Comparison of ENCODE assay signal across 24 cellular contexts in the genomic region with DNA sequence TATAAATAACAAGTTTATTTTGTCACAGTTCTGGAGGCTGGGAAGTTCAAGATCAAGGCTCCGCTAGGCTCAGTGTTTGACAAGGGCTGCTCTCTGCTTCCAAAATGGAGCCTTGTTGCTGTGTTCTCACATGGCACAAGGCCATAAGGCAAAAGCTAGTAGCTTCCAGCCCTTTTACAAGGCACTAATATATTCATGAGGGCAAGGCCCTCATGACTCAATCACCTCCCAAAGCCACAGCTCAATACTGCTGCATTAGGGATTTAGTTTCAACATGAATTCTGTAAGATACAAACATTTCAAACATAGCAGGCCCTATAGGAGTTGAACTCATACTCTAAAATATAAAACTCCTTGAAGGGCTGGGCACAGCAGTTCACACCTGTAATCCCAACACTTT. TPM values are rescaled to one million over a fixed set of nuclear protein-coding genes. Genes with fewer than 3 reads are reported as not detected.
DNase-seq lines count a peak whose midpoint lies in the region; ATAC-seq and TF ChIP-seq lines count a peak whose summit lies in the region.
"Had no signal": no experiment of that assay in that cellular context is flagged by ENCODE, and none has a peak within 500 bp of the region (broad histone marks: within the 10 kb centered on the region; RNA-seq: fewer than 3 reads in every experiment).

No MANE protein-coding gene starts in this region.

- no peak overlapping the region for H3K4me3 ChIP-seq in fibroblast of the aortic adventitia (ENCODE audit: low read depth, low read length)
- H3K4me3 ChIP-seq: cardiac muscle cell, spleen, upper lobe of left lung had no signal

- TF ChIP-seq CTCF in fibroblast of the aortic adventitia (IDR thresholded peaks at IDR 0.05; ENCODE audit: insufficient read depth, low read length) = no peak

- DNase-seq in DMS 273 (lab: John Stamatoyannopoulos, UW; ENCODE audit: unreplicated experiment) = peak; percentile 25
- no peak for DNase-seq in DMS 273 treated with DMSO at 0.1 percent for 48 hours (lab: John Stamatoyannopoulos, UW)
- peak; percentile 22 for DNase-seq in amniotic epithelial cell (ENCODE audit: low read depth)
- peak; percentile 2 for DNase-seq in fibroblast of the aortic adventitia (ENCODE audit: low read depth)
- DNase-seq in NCI-H1048 (lab: John Stamatoyannopoulos, UW) = no peak
- DNase-seq in iPS-NIHi11 (ENCODE audit: low spot score) = no peak
- no peak for DNase-seq in stimulated activated naive CD4-positive, alpha-beta T cell treated with Interleukin-2 at 50 U/mL for 16 hours (lab: John Stamatoyannopoulos, UW)
- DNase-seq: activated CD4-positive, alpha-beta T cell treated with anti-CD3 and anti-CD28 coated beads, Interleukin-2, amount 50 U/mL, for 1 hour; activated CD8-positive, alpha-beta memory T cell treated with anti-CD3 and anti-CD28 coated beads, Interleukin-2, amount 50 U/mL, for 4 hours; activated effector memory CD4-positive, alpha-beta T cell treated with anti-CD3 and anti-CD28 coated beads, Interleukin-2, amount 50 U/mL, for 16 hours; dermis blood vessel endothelial cell; DND-41; head of caudate nucleus; immature natural killer cell; NCI-H1694 treated with DMSO at 0.1 percent for 48 hours; NCI-H2227 treated with DMSO at 0.1 percent for 48 hours; spleen; stimulated activated CD4-positive, alpha-beta T cell treated with anti-CD3 and anti-CD28 coated beads, Interleukin-4, amount 100 ng/mL, for 24 hours; stimulated activated naive CD8-positive, alpha-beta T cell treated with anti-CD3 and anti-CD28 coated beads, Interleukin-15, amount 100 ng/mL, for 72 hours; T-helper 17 cell; upper lobe of left lung; WERI-Rb-1 had no signal

- ATAC-seq in GM18520 (IDR thresholded peaks at IDR 0.05; ENCODE audit: unreplicated experiment) = no peak
- ATAC-seq: stimulated activated naive CD8-positive, alpha-beta T cell treated with anti-CD3 and anti-CD28 coated beads, Interleukin-15, amount 100 ng/mL, for 72 hours; T-helper 17 cell had no signal

RNA-seq across cellular contexts. Expression of gene ZBTB11, which starts 30.2 kb away (rescaled TPM):
- 21.4 and 23.1 TPM in 2 replicates for total RNA-seq in fibroblast of the aortic adventitia (ENCODE audit: low replicate concordance)

RNA-seq across cellular contexts. Expression of gene RPL24, which starts 39.8 kb away (rescaled TPM):
- 1,420 and 2,984 TPM in 2 replicates for total RNA-seq in fibroblast of the aortic adventitia (ENCODE audit: low replicate concordance)

Comparison
In these comparisons a context has a peak if more than half of its experiments do, and no peak if none do; other contexts are left out.
1. DNase-seq: peak in DMS 273 (single experiment), amniotic epithelial cell (single experiment) and fibroblast of the aortic adventitia (single experiment); none in DMS 273 treated with DMSO at 0.1 percent for 48 hours (single experiment), NCI-H1048 (single experiment), iPS-NIHi11 (single experiment) and stimulated activated naive CD4-positive, alpha-beta T cell treated with Interleukin-2 at 50 U/mL for 16 hours (single experiment).